8 cellular contexts compared by ENCODE assay signal in genomic region chr4:185203380-185204237, GRCh38. TPM values are rescaled to one million over a fixed set of nuclear protein-coding genes. Genes with fewer than 3 reads are reported as not detected.
DNase-seq lines count a peak whose midpoint lies in the region; ATAC-seq and TF ChIP-seq lines count a peak whose summit lies in the region.

TSS of gene CFAP97 (minus strand) at chr4:185204000. CDS start at chr4:185191196, 12,804 bp downstream.

- intact Hi-C loops in Caco-2 (cut with micrococcal nuclease; ENCODE audit: unreplicated experiment) = no loop called here

- H3K4me1 ChIP-seq in Caco-2 (peaks cover 22% of the 10 kb centered on the region), esophagus (ENCODE audit: control insufficient read depth in 2 of 2, insufficient read depth in 2 of 2, low read length in 1 of 2) (no peaks in the 10 kb centered on the region), muscle layer of colon (ENCODE audit: insufficient read depth, low read length) (peaks cover 30% of the 10 kb centered on the region)

- peak within 1 kb of the TSS; percentile 44 for H3K4me3 ChIP-seq in Caco-2 (ENCODE audit: low read depth, low read length)
- peak within 1 kb of the TSS; percentile 52 for H3K4me3 ChIP-seq in HL-60 (replicated peaks; ENCODE audit: insufficient read depth, low read length)
- peak within 1 kb of the TSS; percentile 63 to 81 for H3K4me3 ChIP-seq in esophagus (ENCODE audit: low read depth in 1 of 2, low read length in 2 of 2)
- H3K4me3 ChIP-seq in muscle layer of colon (ENCODE audit: low read depth in 1 of 2, low read length in 2 of 2) = peak within 1 kb of the TSS; percentile 67 to 69

- DNase-seq in Caco-2 (peak; percentile 58 to 75), HL-60 (ENCODE audit: low read depth in 1 of 2, low spot score in 1 of 2) (peak; percentile 40 to 66), OCI-M2 (lab: John Stamatoyannopoulos, UW; ENCODE audit: unreplicated experiment) (peak; percentile 9)
- DNase-seq in activated T-cell treated with anti-CD3 and anti-CD28 coated beads, Interleukin-2, amount 50 U/mL, for 24 hours = peak; percentile 88
- peak; percentile 78 for DNase-seq in stimulated activated CD8-positive, alpha-beta memory T cell treated with anti-CD3 and anti-CD28 coated beads, Interleukin-4, amount 100 ng/mL, for 48 hours

- peak; percentile 79 for ATAC-seq in GM19463 (IDR thresholded peaks at IDR 0.05; ENCODE audit: unreplicated experiment)

- no peaks in the 10 kb centered on the region for H3K27me3 ChIP-seq in Caco-2 (replicated peaks; ENCODE audit: control insufficient read depth, insufficient read depth, low read length)
- peaks cover 5% of the 10 kb centered on the region for H3K27me3 ChIP-seq in HL-60 (ENCODE audit: insufficient read depth, poor library complexity, severe bottlenecking)
- no peaks in the 10 kb centered on the region for H3K27me3 ChIP-seq in esophagus (ENCODE audit: control insufficient read depth in 1 of 2, insufficient read depth in 2 of 2, low read length in 2 of 2)
- no peaks in the 10 kb centered on the region for H3K27me3 ChIP-seq in muscle layer of colon (ENCODE audit: control insufficient read depth in 1 of 2, insufficient read depth in 2 of 2, low read length in 2 of 2)

- peaks cover 10% of the 10 kb centered on the region for H3K36me3 Mint-ChIP-seq in Caco-2 (ENCODE audit: insufficient read depth, unreplicated experiment)
- peaks cover 40% of the 10 kb centered on the region for H3K36me3 Mint-ChIP-seq in activated T-cell treated with anti-CD3 and anti-CD28 coated beads, Interleukin-2, amount 50 U/mL, for 24 hours (ENCODE audit: low read depth)

- CTCF ChIA-PET in Caco-2 (lab: Charles Lee) = no interaction called here

- no peaks in the 10 kb centered on the region for H3K9me3 Mint-ChIP-seq in Caco-2 (ENCODE audit: unreplicated experiment)
- H3K9me3 Mint-ChIP-seq in activated T-cell treated with anti-CD3 and anti-CD28 coated beads, Interleukin-2, amount 50 U/mL, for 24 hours = no peaks in the 10 kb centered on the region

- peak within 1 kb of the TSS; percentile 95 for H3K4me3 Mint-ChIP-seq in Caco-2 (ENCODE audit: unreplicated experiment)
- peak within 1 kb of the TSS; percentile 90 for H3K4me3 Mint-ChIP-seq in activated T-cell treated with anti-CD3 and anti-CD28 coated beads, Interleukin-2, amount 50 U/mL, for 24 hours

- no peaks in the 10 kb centered on the region for H3K36me3 ChIP-seq in Caco-2 (ENCODE audit: control insufficient read depth, insufficient read depth, low read length)
- no peaks in the 10 kb centered on the region for H3K36me3 ChIP-seq in esophagus (ENCODE audit: control insufficient read depth in 2 of 2, insufficient read depth in 2 of 2, low read length in 1 of 2)
- no peaks in the 10 kb centered on the region for H3K36me3 ChIP-seq in muscle layer of colon (ENCODE audit: insufficient read depth, low read length)

- no peaks in the 10 kb centered on the region for H3K27me3 Mint-ChIP-seq in Caco-2 (ENCODE audit: insufficient read depth, unreplicated experiment)
- no peaks in the 10 kb centered on the region for H3K27me3 Mint-ChIP-seq in activated T-cell treated with anti-CD3 and anti-CD28 coated beads, Interleukin-2, amount 50 U/mL, for 24 hours

- POLR2A ChIA-PET in Caco-2 (lab: Charles Lee) = no interaction called here

- H3K9ac ChIP-seq in muscle layer of colon (ENCODE audit: low read length) = peak within 1 kb of the TSS; percentile 86

- H3K27ac ChIP-seq in HL-60 (replicated peaks) (peak within 1 kb of the TSS; percentile 41), esophagus (ENCODE audit: low read depth in 2 of 2, low read length in 1 of 2) (peak within 1 kb of the TSS; percentile 92 to 93), muscle layer of colon (ENCODE audit: low read depth, low read length) (peak within 1 kb of the TSS; percentile 90)

- 0 to 1% methylated on average over 85 to 105 of the region's 105 CpGs for WGBS in esophagus, 2 donors

- peaks cover 15% of the 10 kb centered on the region for H3K4me1 Mint-ChIP-seq in Caco-2 (ENCODE audit: low read depth, unreplicated experiment)
- peaks cover 48% of the 10 kb centered on the region for H3K4me1 Mint-ChIP-seq in activated T-cell treated with anti-CD3 and anti-CD28 coated beads, Interleukin-2, amount 50 U/mL, for 24 hours (ENCODE audit: low read depth)

- H3K9me3 ChIP-seq in Caco-2 (no peaks in the 10 kb centered on the region), esophagus (ENCODE audit: control insufficient read depth in 2 of 2, insufficient read depth in 1 of 2, low read depth in 1 of 2, low read length in 1 of 2) (no peaks in the 10 kb centered on the region), muscle layer of colon (ENCODE audit: low read length) (no peaks in the 10 kb centered on the region)

- TF ChIP-seq CTCF in Caco-2 (IDR thresholded peaks at IDR 0.05; ENCODE audit: insufficient read depth in 1 of 2, low read depth in 1 of 2, low read length in 1 of 2, severe bottlenecking in 1 of 2, unreplicated experiment in 1 of 2) (no peak), HL-60 (IDR thresholded peaks at IDR 0.05; ENCODE audit: insufficient read depth, low read length) (no peak)

- no TSS peak for BruUV-seq in Caco-2 (replicated peaks; lab: Mats Ljungman, UMichigan)

- peak within 1 kb of the TSS; percentile 95 for H3K27ac Mint-ChIP-seq in Caco-2 (ENCODE audit: unreplicated experiment)
- peak within 1 kb of the TSS; percentile 98 for H3K27ac Mint-ChIP-seq in activated T-cell treated with anti-CD3 and anti-CD28 coated beads, Interleukin-2, amount 50 U/mL, for 24 hours

RNA-seq across cellular contexts. Expression of gene CFAP97, which starts in this region (rescaled TPM):
- total RNA-seq in Caco-2 (2022) = 18.0 and 20.3 TPM in 2 replicates
- 1 to 10 TPM; 2.8 to 6.3 TPM for polyA plus RNA-seq in esophagus

Comparison
In these comparisons a context has a peak if more than half of its experiments do, and no peak if none do; other contexts are left out.
1. Peak in every context shown above with its lines: DNase-seq, ATAC-seq, H3K4me3 ChIP-seq and H3K27ac ChIP-seq.
2. DNase-seq: peak in every context shown above with its lines; median percentile 88 in activated T-cell treated with anti-CD3 and anti-CD28 coated beads, Interleukin-2, amount 50 U/mL, for 24 hours; 78 in stimulated activated CD8-positive, alpha-beta memory T cell treated with anti-CD3 and anti-CD28 coated beads, Interleukin-4, amount 100 ng/mL, for 48 hours; 66 in Caco-2; 53 in HL-60; 9 in OCI-M2.
3. H3K27ac ChIP-seq: peak in every context shown above with its lines; median percentile 92 in esophagus; 90 in muscle layer of colon; 41 in HL-60.